In genomic region chr6:63458480-63459115, GRCh38 we compare ENCODE assay signal across 14 cellular contexts.
DNase-seq lines count a peak whose midpoint lies in the region; ATAC-seq, FAIRE-seq and TF ChIP-seq lines count a peak whose summit lies in the region.
"Had no signal": no experiment of that assay in that cellular context is flagged by ENCODE, and none has a peak within 500 bp of the region (broad histone marks: within the 10 kb centered on the region; RNA-seq: fewer than 3 reads in every experiment).

No MANE protein-coding gene starts in this region.

- TF ChIP-seq POLR2A in A549 (IDR thresholded peaks at IDR 0.05; ENCODE audit: low read length): no peak

- H3K36me3 ChIP-seq in hepatocyte (replicated peaks; ENCODE audit: insufficient read depth, low read depth): no peaks in the 10 kb centered on the region
- H3K36me3 ChIP-seq: ascending aorta, neural progenitor cell had no signal

- peak; percentile 14 to 40; a peak in 2 of 5 replicates for TF ChIP-seq RAD21 in A549 (conservative IDR thresholded peaks at IDR 0.05 in 1 of 2, IDR thresholded peaks at IDR 0.05 in 1 of 2)

- H3K4me2 ChIP-seq in A549 (peak overlapping the region; percentile 91), hepatocyte (peak overlapping the region; percentile 34)
- H3K4me2 ChIP-seq: neural progenitor cell had no signal

- peak overlapping the region; percentile 87 to 91 for H3K27ac ChIP-seq in A549
- H3K27ac ChIP-seq in hepatocyte: peak overlapping the region; percentile 90
- H3K27ac ChIP-seq: ascending aorta, neural progenitor cell had no signal

- DNase-seq in A549 (ENCODE audit: low read depth in 1 of 2, low spot score in 1 of 2) (peak; percentile 58 to 83), hepatocyte (ENCODE audit: low spot score) (peak; percentile 53), NCI-H345 treated with DMSO at 0.1 percent for 48 hours (lab: John Stamatoyannopoulos, UW; ENCODE audit: unreplicated experiment) (no peak), SK-N-DZ (ENCODE audit: low spot score) (no peak), RKO (ENCODE audit: low spot score) (no peak), 8988T (no peak)
- DNase-seq: DMS153, erythroblast, NCI-H526, SHP77 had no signal

- FAIRE-seq in A549 (lab: Jason Lieb, UNC): peak; percentile 96

- no peaks in the 10 kb centered on the region for H3K9me3 ChIP-seq in A549
- H3K9me3 ChIP-seq in hepatocyte (ENCODE audit: low read depth): no peaks in the 10 kb centered on the region
- H3K9me3 ChIP-seq: ascending aorta had no signal

- H3K4me1 ChIP-seq in A549: peaks cover 37% of the 10 kb centered on the region
- no peaks in the 10 kb centered on the region for H3K4me1 ChIP-seq in hepatocyte (ENCODE audit: insufficient read depth)
- H3K4me1 ChIP-seq: ascending aorta, neural progenitor cell had no signal

- no peaks in the 10 kb centered on the region for H4K20me1 ChIP-seq in hepatocyte (ENCODE audit: insufficient read depth, poor library complexity, severe bottlenecking)

- POLR2A ChIA-PET in A549 (lab: Yijun Ruan, JAX): no interaction called here

- peak; percentile 85 to 89; a peak in 4 of 5 replicates for TF ChIP-seq EP300 in A549 (IDR thresholded peaks at IDR 0.05)

- peak overlapping the region; percentile 22; the same call in 2 of the 3 replicates for H3K4me3 ChIP-seq in A549
- no peak overlapping the region for H3K4me3 ChIP-seq in hepatocyte
- H3K4me3 ChIP-seq: ascending aorta, neural progenitor cell had no signal

- no peak for TF ChIP-seq CTCF in A549 (IDR thresholded peaks at IDR 0.05)
- no peak for TF ChIP-seq CTCF in hepatocyte (IDR thresholded peaks at IDR 0.05; ENCODE audit: poor library complexity)

- WGBS in A549 (ENCODE audit: missing lambda C conversion rate): under 1% methylated on average over 6 of the region's 6 CpGs
- WGBS in hepatocyte (ENCODE audit: low lambda C conversion rate, missing lambda C conversion rate): 60% methylated on average over 6 of the region's 6 CpGs

- ATAC-seq in A549: peak; percentile 71 to 81
- ATAC-seq in GM19455 (IDR thresholded peaks at IDR 0.05; ENCODE audit: unreplicated experiment): peak; percentile 84
- peak; percentile 95 for ATAC-seq in HG03066 (IDR thresholded peaks at IDR 0.05; ENCODE audit: low read depth, unreplicated experiment)

- no peaks in the 10 kb centered on the region for H3K9me2 ChIP-seq in hepatocyte (replicated peaks; ENCODE audit: insufficient read depth)

- H2AFZ ChIP-seq in hepatocyte: no peak overlapping the region
- H2AFZ ChIP-seq: neural progenitor cell had no signal

- CTCF ChIA-PET in A549 (lab: Yijun Ruan, JAX): no interaction called here

- no peaks in the 10 kb centered on the region for H3K79me2 ChIP-seq in hepatocyte

- H3K27me3 ChIP-seq in hepatocyte: no peaks in the 10 kb centered on the region
- H3K27me3 ChIP-seq: ascending aorta, neural progenitor cell had no signal

TF ChIP-seq in A549, 52 proteins besides CTCF, POLR2A, EP300 and RAD21:
- TF ChIP-seq JUNB (IDR thresholded peaks at IDR 0.05): peak; percentile 63; the same call in 1 of the 2 replicates
- peak; percentile 53; the same call in 1 of the 2 replicates for TF ChIP-seq MAX (IDR thresholded peaks at IDR 0.05)
- TF ChIP-seq HEYL (CRISPR knock-in tag; IDR thresholded peaks at IDR 0.05): no peak
- TF ChIP-seq HOXB13 (CRISPR knock-in tag; IDR thresholded peaks at IDR 0.05; ENCODE audit: low read depth): 0 out of 2 replicates have a peak, but pooled peaks have one; percentile 32
- TF ChIP-seq FOSL2 (IDR thresholded peaks at IDR 0.05): no peak
- peak; percentile 70; the same call in 1 of the 2 replicates for TF ChIP-seq FOSL2 (CRISPR knock-in tag; IDR thresholded peaks at IDR 0.05)
- TF ChIP-seq HOXA7 (CRISPR knock-in tag; IDR thresholded peaks at IDR 0.05): no peak
- peak; percentile 96 to 98 for TF ChIP-seq CEBPB (IDR thresholded peaks at IDR 0.05)
- peak; percentile 92 for TF ChIP-seq GATA3 (IDR thresholded peaks at IDR 0.05; ENCODE audit: borderline replicate concordance)
- TF ChIP-seq CHD4 (IDR thresholded peaks at IDR 0.05; ENCODE audit: borderline replicate concordance): no peak
- no peak for TF ChIP-seq TFCP2L1 (CRISPR knock-in tag; IDR thresholded peaks at IDR 0.05)
- TF ChIP-seq HES2 (IDR thresholded peaks at IDR 0.05): peak; percentile 84
- 0 out of 3 replicates have a peak, but pooled peaks have one; percentile 66 for TF ChIP-seq BCL3 (IDR thresholded peaks at IDR 0.05)
- TF ChIP-seq SMC3 (IDR thresholded peaks at IDR 0.05): peak; percentile 24; the same call in 1 of the 3 replicates
- TF ChIP-seq JUN (IDR thresholded peaks at IDR 0.05): peak; percentile 59 to 79; a peak in 2 of 5 replicates

Comparison
In these comparisons a context has a peak if more than half of its experiments do, and no peak if none do; other contexts are left out.
1. DNase-seq: peak in A549 (2 of 2) and hepatocyte (single experiment); none in NCI-H345 treated with DMSO at 0.1 percent for 48 hours (single experiment), SK-N-DZ (single experiment), RKO (single experiment) and 8988T (single experiment).
2. Peak in every context shown above with its lines, with median percentiles within 50 percentile points of each other: ATAC-seq.